ENCODE assay signal across 8 cellular contexts in genomic region chr9:99057665-99058625, GRCh38. TPM values are rescaled to one million over a fixed set of nuclear protein-coding genes. Genes with fewer than 3 reads are reported as not detected.
DNase-seq lines count a peak whose midpoint lies in the region; ATAC-seq and TF ChIP-seq lines count a peak whose summit lies in the region.

No MANE protein-coding gene starts in this region.

- BruUV-seq in mammary epithelial cell (replicated peaks; lab: Mats Ljungman, UMichigan): no TSS peak

- CTCF ChIA-PET in mammary epithelial cell (lab: Charles Lee; ENCODE audit: low non-redundant PET): interaction anchor here (0.6 kb wide), 2 partner anchors 28 to 99 kb away, joined by 3 to 9 read pairs; no protein-coding TSS in a partner anchor
- CTCF ChIA-PET in naive thymus-derived CD4-positive, alpha-beta T cell (lab: Charles Lee): interaction anchor here (0.9 to 2.5 kb wide), 7 partner anchors 10 to 83 kb away, joined by 3 to 6 read pairs (median 4); no protein-coding TSS in a partner anchor

- peaks cover 62 to 90% (median 78%) of the 10 kb centered on the region in 7 donors for H3K4me1 Mint-ChIP-seq in naive thymus-derived CD4-positive, alpha-beta T cell

- H3K36me3 ChIP-seq in mammary epithelial cell (ENCODE audit: insufficient read depth, low read length) (no peaks in the 10 kb centered on the region), thymus (ENCODE audit: control insufficient read depth, insufficient read depth) (no peaks in the 10 kb centered on the region)
- H3K36me3 ChIP-seq in naive thymus-derived CD4-positive, alpha-beta T cell (ENCODE audit: control insufficient read depth in 2 of 3, insufficient read depth in 3 of 3, low read length in 3 of 3): no peaks in the 10 kb centered on the region

- no peaks in the 10 kb centered on the region for H4K20me1 ChIP-seq in mammary epithelial cell (ENCODE audit: insufficient read depth, low read length)

- H3K27ac Mint-ChIP-seq in naive thymus-derived CD4-positive, alpha-beta T cell: peak overlapping the region; percentile 21 to 95 (median 75)

- no peaks in the 10 kb centered on the region for H3K79me2 ChIP-seq in mammary epithelial cell (ENCODE audit: insufficient read depth, low read length)

- WGBS in mammary epithelial cell (ENCODE audit: low coverage, missing lambda C conversion rate): 53% methylated on average over 6 of the region's 7 CpGs
- WGBS in thymus: 17% methylated on average over 7 of the region's 7 CpGs

- no peak for DNase-seq in Right ventricle myocardium superior
- DNase-seq in cardiac septum (ENCODE audit: low spot score): no peak
- peak; percentile 56 for DNase-seq in T-helper 9 cell
- peak; percentile 84 for DNase-seq in mammary epithelial cell
- DNase-seq in naive thymus-derived CD4-positive, alpha-beta T cell: peak; percentile 16 to 86 (median 82)
- DNase-seq in retina: no peak

- H3K27me3 Mint-ChIP-seq in naive thymus-derived CD4-positive, alpha-beta T cell: peaks cover 0 to 8% (median 0%) of the 10 kb centered on the region in 5 donors

- peak overlapping the region; percentile 74 for H3K4me2 ChIP-seq in mammary epithelial cell (ENCODE audit: insufficient read depth, low read depth, low read length)

- peaks cover 0 to 32% (median 0%) of the 10 kb centered on the region in 5 donors for H3K36me3 Mint-ChIP-seq in naive thymus-derived CD4-positive, alpha-beta T cell

- H3K4me3 ChIP-seq in mammary epithelial cell (replicated peaks in 1 of 3; ENCODE audit: insufficient read depth in 1 of 3, low read depth in 2 of 3, low read length in 3 of 3) (no peak overlapping the region), thymus (ENCODE audit: low read length) (peak overlapping the region; percentile 19)
- H3K4me3 ChIP-seq in naive thymus-derived CD4-positive, alpha-beta T cell (ENCODE audit: low read length): peak overlapping the region; percentile 56

- peaks cover 0 to 7% (median 0%) of the 10 kb centered on the region in 11 donors for H3K9me3 Mint-ChIP-seq in naive thymus-derived CD4-positive, alpha-beta T cell

- peak; percentile 68 for ATAC-seq in Right ventricle myocardium superior (ENCODE audit: poor library complexity)
- ATAC-seq in HG03432 (IDR thresholded peaks at IDR 0.05; ENCODE audit: unreplicated experiment): peak; percentile 85
- ATAC-seq in naive thymus-derived CD4-positive, alpha-beta T cell: peak; percentile 74

- H3K9ac ChIP-seq in mammary epithelial cell (ENCODE audit: insufficient read depth, low read length): peak overlapping the region; percentile 49

- dilution Hi-C loops in mammary epithelial cell (cut with HindIII; ENCODE audit: low sequenced_read_pairs): no loop called here

- in situ Hi-C loops in mammary epithelial cell (cut with MboI; ENCODE audit: low sequenced_read_pairs in 2 of 2): no loop called here

- H2AFZ ChIP-seq in mammary epithelial cell (ENCODE audit: low read depth, low read length): peak overlapping the region; percentile 3

- POLR2A ChIA-PET in naive thymus-derived CD4-positive, alpha-beta T cell (lab: Charles Lee): interaction anchor here (0.6 to 3.7 kb wide), 21 partner anchors 9 to 80 kb away, joined by 3 to 21 read pairs (median 5); partner anchors contain the start of gene TGFBR1

- intact Hi-C loops in Right ventricle myocardium superior (cut with DNase I): no loop called here
- intact Hi-C loops in cardiac septum (cut with DNase I): no loop called here
- intact Hi-C loops in mammary epithelial cell (cut with micrococcal nuclease): loop anchor here (2.0 to 5.0 kb wide), 2 partner anchors 36 to 69 kb away; no protein-coding TSS in a partner anchor
- intact Hi-C loops in naive thymus-derived CD4-positive, alpha-beta T cell (cut with micrococcal nuclease): loop anchor here (1.0 to 10.0 kb wide), 15 partner anchors 10 to 764 kb away; partner anchors contain the start of genes ANKS6 (in 1 of the 2), NR4A3 (in 1 of the 2) and SEC61B (in 1 of the 2)

- peaks cover 46% of the 10 kb centered on the region for H3K4me1 ChIP-seq in mammary epithelial cell (ENCODE audit: insufficient read depth, low read length)
- H3K4me1 ChIP-seq in naive thymus-derived CD4-positive, alpha-beta T cell (ENCODE audit: control insufficient read depth in 2 of 2, insufficient read depth in 2 of 2, low read length in 2 of 2): peaks cover 62 to 76% of the 10 kb centered on the region in 2 donors
- H3K4me1 ChIP-seq in thymus (ENCODE audit: control insufficient read depth, insufficient read depth, low read length): peaks cover 48% of the 10 kb centered on the region

- no peak overlapping the region for H3K27ac ChIP-seq in mammary epithelial cell (ENCODE audit: insufficient read depth, low read depth, low read length)
- peak overlapping the region; percentile 25 for H3K27ac ChIP-seq in naive thymus-derived CD4-positive, alpha-beta T cell (ENCODE audit: low read depth, low read length)
- H3K27ac ChIP-seq in thymus (ENCODE audit: low read depth): peak overlapping the region; percentile 64

- TF ChIP-seq CTCF in mammary epithelial cell (conservative IDR thresholded peaks at IDR 0.05 in 1 of 2, IDR thresholded peaks at IDR 0.05 in 1 of 2; ENCODE audit: extremely low read depth in 1 of 2, insufficient read depth in 1 of 2, low read depth in 1 of 2, low read length in 2 of 2): no peak

- H3K27me3 ChIP-seq in mammary epithelial cell (ENCODE audit: insufficient read depth, low read length) (peaks cover 2% of the 10 kb centered on the region), thymus (ENCODE audit: control insufficient read depth, insufficient read depth) (no peaks in the 10 kb centered on the region)
- no peaks in the 10 kb centered on the region for H3K27me3 ChIP-seq in naive thymus-derived CD4-positive, alpha-beta T cell (ENCODE audit: control insufficient read depth in 2 of 2, insufficient read depth in 2 of 2, low read length in 2 of 2)

- H3K9me3 ChIP-seq in mammary epithelial cell (replicated peaks; ENCODE audit: insufficient read depth, low read length) (no peaks in the 10 kb centered on the region), thymus (ENCODE audit: control insufficient read depth) (no peaks in the 10 kb centered on the region)
- no peaks in the 10 kb centered on the region for H3K9me3 ChIP-seq in naive thymus-derived CD4-positive, alpha-beta T cell (ENCODE audit: control insufficient read depth in 2 of 3, low read length in 3 of 3)

- H3K4me3 Mint-ChIP-seq in naive thymus-derived CD4-positive, alpha-beta T cell: peak overlapping the region; percentile 79 to 92 (median 89)

RNA-seq across cellular contexts. Expression of gene TGFBR1, which starts 47.0 kb away (rescaled TPM):
- total RNA-seq in Right ventricle myocardium superior (11.9 TPM), cardiac septum (21.8 TPM), mammary epithelial cell (100 to 1,000 TPM in 1 of 2 donors, 10 to 100 TPM in 1; 48.2 to 102 TPM)
- polyA plus RNA-seq in mammary epithelial cell (20.5 TPM), thymus (19.4 TPM)
- polyA minus RNA-seq in mammary epithelial cell: 107 TPM
- total RNA-seq in naive thymus-derived CD4-positive, alpha-beta T cell: 10 to 100 TPM; 20.6 to 95.5 (median 29.5) TPM
- polyA plus RNA-seq in naive thymus-derived CD4-positive, alpha-beta T cell: 10 to 100 TPM; 18.3 to 22.0 TPM

Comparison
In these comparisons a context has a peak if more than half of its experiments do, and no peak if none do; other contexts are left out.
1. DNase-seq: peak in T-helper 9 cell (single experiment), mammary epithelial cell (single experiment) and naive thymus-derived CD4-positive, alpha-beta T cell (9 of 9); none in Right ventricle myocardium superior (single experiment), cardiac septum (single experiment) and retina (single experiment).
2. H3K4me3 ChIP-seq: peak in naive thymus-derived CD4-positive, alpha-beta T cell (single experiment) and thymus (single experiment); none in mammary epithelial cell (0 of 3).
3. intact Hi-C loops: an anchor here in mammary epithelial cell (2.0 to 5.0 kb wide) and naive thymus-derived CD4-positive, alpha-beta T cell (1.0 to 10.0 kb wide); none called in Right ventricle myocardium superior and cardiac septum.
4. Peak in every context shown above with its lines, with median percentiles within 50 percentile points of each other: ATAC-seq.